1 cellular context compared by ENCODE assay signal in genomic region chr21:44817506-44817880, GRCh38.
TF ChIP-seq lines count a peak whose summit lies in the region.

No MANE protein-coding gene starts in this region.

TF ChIP-seq in K562, 482 proteins besides CTCF, POLR2A, EP300 and RAD21 (continued from another document):
- TF ChIP-seq REST (CRISPR knock-in tag; IDR thresholded peaks at IDR 0.05; ENCODE audit: low read depth) = no peak
TF ChIP-seq in K562: peak in this region for 39.
